ENCODE assay signal across 18 cellular contexts in genomic region chr9:133124123-133124948, GRCh38. TPM values are rescaled to one million over a fixed set of nuclear protein-coding genes. Genes with fewer than 3 reads are reported as not detected.
DNase-seq lines count a peak whose midpoint lies in the region; ATAC-seq and TF ChIP-seq lines count a peak whose summit lies in the region.
"Had no signal": no experiment of that assay in that cellular context is flagged by ENCODE, and none has a peak within 500 bp of the region (broad histone marks: within the 10 kb centered on the region; RNA-seq: fewer than 3 reads in every experiment).

No MANE protein-coding gene starts in this region.

- TF ChIP-seq POLR2A in breast epithelium (IDR thresholded peaks at IDR 0.05) (no peak), ovary (IDR thresholded peaks at IDR 0.05) (no peak)

- H3K4me1 ChIP-seq in breast epithelium (peaks cover 31 to 34% of the 10 kb centered on the region in 2 donors), upper lobe of right lung (peaks cover 57% of the 10 kb centered on the region), ovary (ENCODE audit: insufficient read depth) (peaks cover 26% of the 10 kb centered on the region)

- H3K4me3 ChIP-seq in breast epithelium (no peak overlapping the region), upper lobe of right lung (no peak overlapping the region), ovary (no peak overlapping the region)
- H3K4me3 ChIP-seq: A549, esophagus muscularis mucosa, left lung, PC-9, smooth muscle cell, suprapubic skin had no signal

- H3K36me3 ChIP-seq in breast epithelium, result no peaks in the 10 kb centered on the region
- H3K36me3 ChIP-seq in upper lobe of right lung, result no peaks in the 10 kb centered on the region
- H3K36me3 ChIP-seq in ovary, result no peaks in the 10 kb centered on the region
- H3K36me3 ChIP-seq: esophagus muscularis mucosa, left lung, suprapubic skin had no signal

- no peaks in the 10 kb centered on the region for H3K27me3 Mint-ChIP-seq in T-helper 2 cell treated with Interferon-gamma antibody and Interleukin-4, amounts not matched to agents 5 μg/mL and 100 μg/mL, for 36 hours (ENCODE audit: low read depth)
- peaks cover 9% of the 10 kb centered on the region for H3K27me3 Mint-ChIP-seq in nephron (ENCODE audit: low read depth)

- peaks cover 10% of the 10 kb centered on the region for H3K36me3 Mint-ChIP-seq in T-helper 2 cell treated with Interferon-gamma antibody and Interleukin-4, amounts not matched to agents 5 μg/mL and 100 μg/mL, for 36 hours (ENCODE audit: low read depth)
- no peaks in the 10 kb centered on the region for H3K36me3 Mint-ChIP-seq in nephron (ENCODE audit: low read depth)

- H3K27me3 ChIP-seq in breast epithelium, result no peaks in the 10 kb centered on the region
- no peaks in the 10 kb centered on the region for H3K27me3 ChIP-seq in upper lobe of right lung
- no peaks in the 10 kb centered on the region for H3K27me3 ChIP-seq in ovary
- H3K27me3 ChIP-seq: esophagus muscularis mucosa, left lung, suprapubic skin had no signal

- H3K4me1 Mint-ChIP-seq in T-helper 2 cell treated with Interferon-gamma antibody and Interleukin-4, amounts not matched to agents 5 μg/mL and 100 μg/mL, for 36 hours (ENCODE audit: low read depth), result peaks cover 34% of the 10 kb centered on the region
- H3K4me1 Mint-ChIP-seq in nephron, result peaks cover 53% of the 10 kb centered on the region

- no peak for TF ChIP-seq EP300 in ovary (IDR thresholded peaks at IDR 0.05)

- no peak overlapping the region for H3K4me3 Mint-ChIP-seq in T-helper 2 cell treated with Interferon-gamma antibody and Interleukin-4, amounts not matched to agents 5 μg/mL and 100 μg/mL, for 36 hours
- peak overlapping the region in 2 of 3 experiments; percentile 0 to 11 for H3K4me3 Mint-ChIP-seq in nephron

- no peak for ATAC-seq in upper lobe of right lung
- ATAC-seq: left lung had no signal

- peak overlapping the region; percentile 66 for H3K27ac Mint-ChIP-seq in T-helper 2 cell treated with Interferon-gamma antibody and Interleukin-4, amounts not matched to agents 5 μg/mL and 100 μg/mL, for 36 hours
- peak overlapping the region; percentile 5 to 37 (median 5) for H3K27ac Mint-ChIP-seq in nephron

- no peaks in the 10 kb centered on the region for H3K9me3 Mint-ChIP-seq in T-helper 2 cell treated with Interferon-gamma antibody and Interleukin-4, amounts not matched to agents 5 μg/mL and 100 μg/mL, for 36 hours
- H3K9me3 Mint-ChIP-seq in nephron, result no peaks in the 10 kb centered on the region

- no peak for DNase-seq in T-helper 2 cell treated with Interferon-gamma antibody and Interleukin-4, amounts not matched to agents 5 μg/mL and 100 μg/mL, for 36 hours (ENCODE audit: low spot score)
- DNase-seq in T-helper 2 cell (no peak), GF-D8 (lab: John Stamatoyannopoulos, UW) (peak; percentile 24), breast epithelium (ENCODE audit: low spot score in 2 of 2) (no peak), upper lobe of right lung (no peak), ovary (no peak), nucleus accumbens (lab: John Stamatoyannopoulos, UW) (no peak)
- DNase-seq: activated CD8-positive, alpha-beta memory T cell treated with anti-CD3 and anti-CD28 coated beads for 24 hours; GOT3; KBM-7; left lung; NCI-H1436; PC-9 had no signal

- intact Hi-C loops in breast epithelium (cut with DNase I; ENCODE audit: low total_unique reads) (no loop called here), upper lobe of right lung (cut with DNase I) (no loop called here), ovary (cut with DNase I) (no loop called here)

- H3K27ac ChIP-seq in breast epithelium (peak overlapping the region; percentile 3 to 98), upper lobe of right lung (no peak overlapping the region), ovary (no peak overlapping the region)
- H3K27ac ChIP-seq: A549, PC-9, suprapubic skin had no signal

- WGBS in ovary, 3 donors, result 94 to 98% (median 98%) methylated on average over 8 of the region's 8 CpGs

- TF ChIP-seq CTCF in breast epithelium (IDR thresholded peaks at IDR 0.05) (no peak), nephron (IDR thresholded peaks at IDR 0.05; ENCODE audit: unreplicated experiment in 3 of 3) (no peak), upper lobe of right lung (IDR thresholded peaks at IDR 0.05) (no peak), ovary (IDR thresholded peaks at IDR 0.05) (no peak)

- H3K9me3 ChIP-seq in breast epithelium (no peaks in the 10 kb centered on the region), upper lobe of right lung (no peaks in the 10 kb centered on the region), ovary (no peaks in the 10 kb centered on the region)
- H3K9me3 ChIP-seq: A549, esophagus muscularis mucosa, left lung, suprapubic skin had no signal

RNA-seq across cellular contexts. Expression of gene RALGDS, which starts 3.3 kb away (rescaled TPM):
- total RNA-seq in breast epithelium (10 to 100 TPM; 52.0 to 94.1 (median 79.3) TPM), upper lobe of right lung (66.3 TPM), ovary (100 to 1,000 TPM in 1 of 7 donors, 10 to 100 TPM in 6; 26.6 to 139 (median 48.8) TPM)
- polyA plus RNA-seq in ovary, result 10 to 100 TPM; 26.2 to 55.4 TPM

RNA-seq across cellular contexts. Expression of gene GBGT1, which starts 39.4 kb away (rescaled TPM):
- 10 to 100 TPM; 14.8 to 21.3 (median 15.0) TPM for total RNA-seq in breast epithelium
- total RNA-seq in upper lobe of right lung, result 27.4 TPM
- 10 to 100 TPM; 11.0 to 43.3 (median 25.9) TPM for total RNA-seq in ovary
- 10 to 100 TPM in 1 of 2 donors, 1 to 10 TPM in 1; 3.9 to 12.9 TPM for polyA plus RNA-seq in ovary

Comparison
In these comparisons a context has a peak if more than half of its experiments do, and no peak if none do; other contexts are left out.
1. H3K27ac ChIP-seq: peak in breast epithelium (2 of 2); none in upper lobe of right lung (single experiment) and ovary (0 of 2).